Comparison of ENCODE assay signal across 18 cellular contexts in the genomic region with DNA sequence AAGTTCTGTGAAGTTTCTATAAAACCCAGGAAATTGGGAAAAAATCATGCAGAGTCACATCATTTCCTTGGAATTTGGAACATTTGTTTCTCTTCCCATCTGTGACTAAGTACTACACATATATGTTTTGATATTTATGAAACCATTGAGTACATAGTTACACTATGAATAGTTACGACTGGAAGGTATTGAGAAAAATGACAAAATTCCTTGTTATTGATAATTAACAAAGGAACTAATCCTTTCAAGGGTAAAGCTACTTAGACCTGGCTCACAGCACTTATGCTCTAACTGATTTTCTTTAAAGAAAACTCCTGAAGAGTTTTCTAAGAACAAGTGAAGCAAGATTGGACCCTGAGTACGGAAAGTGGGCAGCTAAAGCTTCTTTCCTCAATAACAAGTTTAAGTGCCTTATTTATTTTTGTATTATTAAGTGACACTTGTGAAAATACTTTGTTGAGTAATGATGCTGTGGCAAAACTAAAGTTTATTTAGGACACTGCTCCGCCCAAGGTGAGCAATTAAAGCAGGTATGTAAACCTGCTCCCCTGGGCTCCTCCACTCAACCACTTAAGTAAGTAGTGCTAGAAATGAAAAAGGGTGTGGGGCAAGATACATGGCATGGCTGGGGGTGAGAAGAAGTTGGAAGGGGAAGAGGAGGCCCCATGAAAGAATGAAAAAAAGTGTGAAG. TPM values are rescaled to one million over a fixed set of nuclear protein-coding genes. Genes with fewer than 3 reads are reported as not detected.
DNase-seq lines count a peak whose midpoint lies in the region; ATAC-seq and TF ChIP-seq lines count a peak whose summit lies in the region.
"Had no signal": no experiment of that assay in that cellular context is flagged by ENCODE, and none has a peak within 500 bp of the region (broad histone marks: within the 10 kb centered on the region; RNA-seq: fewer than 3 reads in every experiment).

No MANE protein-coding gene starts in this region.

- H3K4me3 ChIP-seq in PC-3 (ENCODE audit: low read length) (peak overlapping the region; percentile 37), fibroblast of pulmonary artery (replicated peaks; ENCODE audit: low read depth, low read length) (no peak overlapping the region), A673 (ENCODE audit: low read depth, low read length, poor library complexity, severe bottlenecking) (no peak overlapping the region)
- H3K4me3 ChIP-seq: colonic mucosa, GM12878, neural progenitor cell, SJSA1 had no signal

- no peak for TF ChIP-seq CTCF in PC-3 (conservative IDR thresholded peaks at IDR 0.05; ENCODE audit: low read depth, low read length)
- TF ChIP-seq CTCF in fibroblast of pulmonary artery (IDR thresholded peaks at IDR 0.05; ENCODE audit: low read length, missing control alignments) = no peak
- TF ChIP-seq CTCF in type B pancreatic cell (conservative IDR thresholded peaks at IDR 0.05) = no peak
- TF ChIP-seq CTCF in A673 (conservative IDR thresholded peaks at IDR 0.05; ENCODE audit: low read depth, low read length) = no peak

- H3K79me2 ChIP-seq in PC-3 (ENCODE audit: low read length) = no peaks in the 10 kb centered on the region

- DNase-seq in NCI-H146 (lab: John Stamatoyannopoulos, UW) (peak; percentile 56), NCI-H146 treated with DMSO at 0.1 percent for 48 hours (lab: John Stamatoyannopoulos, UW; ENCODE audit: unreplicated experiment) (no peak), PC-3 (peak; percentile 73), fibroblast of pulmonary artery (ENCODE audit: low read depth) (peak; percentile 39), type B pancreatic cell (ENCODE audit: extremely low spot score, unreplicated experiment) (no peak), cortex of kidney (lab: John Stamatoyannopoulos, UW) (no peak), A673 (ENCODE audit: low spot score) (no peak), hypothalamus (lab: John Stamatoyannopoulos, UW) (no peak)
- DNase-seq: 8988T; activated CD8-positive, alpha-beta memory T cell treated with anti-CD3 and anti-CD28 coated beads, Interleukin-2, amount 10 ng/mL, durations not matched to agents 7 days and 5 days; colonic mucosa; H7; left ventricle myocardium superior; NCI-H774 had no signal

- no peaks in the 10 kb centered on the region for H3F3A ChIP-seq in PC-3 (ENCODE audit: low read length, unreplicated experiment)

- H3K9me3 ChIP-seq in PC-3 (ENCODE audit: low read length) (no peaks in the 10 kb centered on the region), A673 (ENCODE audit: low read depth, low read length, poor library complexity, severe bottlenecking) (no peaks in the 10 kb centered on the region)
- H3K9me3 ChIP-seq: colonic mucosa, SJSA1 had no signal

- H4K20me1 ChIP-seq in PC-3 (ENCODE audit: low read length) = no peaks in the 10 kb centered on the region

- peak overlapping the region; percentile 78 for H3K4me2 ChIP-seq in PC-3 (ENCODE audit: low read length)
- H3K4me2 ChIP-seq: neural progenitor cell had no signal

- H3K27ac ChIP-seq in PC-3 (ENCODE audit: low read length) (peak overlapping the region; percentile 81), A673 (ENCODE audit: low read depth, low read length, poor library complexity, severe bottlenecking) (no peak overlapping the region)
- H3K27ac ChIP-seq: colonic mucosa, neural progenitor cell, SJSA1 had no signal

- no peaks in the 10 kb centered on the region for H3K9me3 Mint-ChIP-seq in type B pancreatic cell
- H3K9me3 Mint-ChIP-seq: activated naive CD4-positive, alpha-beta T cell treated with anti-CD3 and anti-CD28 coated beads, Interleukin-2, amount 50 U/mL, for 24 hours; neural progenitor cell had no signal

- no peaks in the 10 kb centered on the region for H3K36me3 Mint-ChIP-seq in type B pancreatic cell
- H3K36me3 Mint-ChIP-seq: neural progenitor cell had no signal

- peak overlapping the region; percentile 17 for H3K4me3 Mint-ChIP-seq in type B pancreatic cell
- H3K4me3 Mint-ChIP-seq: activated CD8-positive, alpha-beta memory T cell treated with anti-CD3 and anti-CD28 coated beads, Interleukin-2, amount 10 ng/mL, durations not matched to agents 7 days and 5 days; activated naive CD4-positive, alpha-beta T cell treated with anti-CD3 and anti-CD28 coated beads, Interleukin-2, amount 50 U/mL, for 24 hours; neural progenitor cell had no signal

- no TSS peak for BruUV-seq in PC-3 (replicated peaks; lab: Mats Ljungman, UMichigan)
- BruUV-seq in A673 (replicated peaks; lab: Mats Ljungman, UMichigan) = no TSS peak

- H3K4me1 ChIP-seq in PC-3 (ENCODE audit: insufficient read depth, low read length) = peaks cover 37% of the 10 kb centered on the region
- H3K4me1 ChIP-seq in A673 (ENCODE audit: insufficient read depth, low read length, poor library complexity, severe bottlenecking) = no peaks in the 10 kb centered on the region
- H3K4me1 ChIP-seq: colonic mucosa, neural progenitor cell had no signal

- intact Hi-C loops in PC-3 (cut with micrococcal nuclease) = loop anchor here (1.0 to 5.0 kb wide), 5 partner anchors 12 to 274 kb away; partner anchors contain the start of gene GLCCI1
- intact Hi-C loops in A673 (cut with micrococcal nuclease; ENCODE audit: unreplicated experiment) = no loop called here

- ATAC-seq in PC-3 = peak; percentile 76
- ATAC-seq: activated CD8-positive, alpha-beta memory T cell treated with anti-CD3 and anti-CD28 coated beads, Interleukin-2, amount 10 ng/mL, durations not matched to agents 7 days and 5 days; GM12878; left ventricle myocardium superior had no signal

- H3K9me2 ChIP-seq in PC-3 (replicated peaks; ENCODE audit: low read length) = no peaks in the 10 kb centered on the region

- peak overlapping the region; percentile 52 for H3K27ac Mint-ChIP-seq in type B pancreatic cell
- H3K27ac Mint-ChIP-seq: activated CD8-positive, alpha-beta memory T cell treated with anti-CD3 and anti-CD28 coated beads, Interleukin-2, amount 10 ng/mL, durations not matched to agents 7 days and 5 days; activated naive CD4-positive, alpha-beta T cell treated with anti-CD3 and anti-CD28 coated beads, Interleukin-2, amount 50 U/mL, for 24 hours; neural progenitor cell had no signal

- CTCF ChIA-PET in PC-3 (lab: Charles Lee) = no interaction called here
- CTCF ChIA-PET in A673 (lab: Charles Lee) = no interaction called here

- POLR2A ChIA-PET in PC-3 (lab: Charles Lee; ENCODE audit: unreplicated experiment) (interaction anchor here (0.6 to 0.7 kb wide), 2 partner anchors 54 to 518 kb away, joined by 3 to 8 read pairs; no protein-coding TSS in a partner anchor), A673 (lab: Charles Lee; ENCODE audit: low non-redundant PET) (no interaction called here)

- H3K27me3 Mint-ChIP-seq in type B pancreatic cell = no peaks in the 10 kb centered on the region
- H3K27me3 Mint-ChIP-seq: activated CD8-positive, alpha-beta memory T cell treated with anti-CD3 and anti-CD28 coated beads, Interleukin-2, amount 10 ng/mL, durations not matched to agents 7 days and 5 days; activated naive CD4-positive, alpha-beta T cell treated with anti-CD3 and anti-CD28 coated beads, Interleukin-2, amount 50 U/mL, for 24 hours had no signal

- peaks cover 13% of the 10 kb centered on the region for H3K4me1 Mint-ChIP-seq in type B pancreatic cell (ENCODE audit: unreplicated experiment)
- H3K4me1 Mint-ChIP-seq: activated naive CD4-positive, alpha-beta T cell treated with anti-CD3 and anti-CD28 coated beads, Interleukin-2, amount 50 U/mL, for 24 hours; neural progenitor cell had no signal

- peak overlapping the region; percentile 24 for H2AFZ ChIP-seq in PC-3 (ENCODE audit: low read length)
- H2AFZ ChIP-seq: neural progenitor cell had no signal

- H3K27me3 ChIP-seq in PC-3 (ENCODE audit: low read length) (no peaks in the 10 kb centered on the region), A673 (replicated peaks; ENCODE audit: insufficient read depth, low read depth, low read length, poor library complexity) (no peaks in the 10 kb centered on the region)
- H3K27me3 ChIP-seq: colonic mucosa, neural progenitor cell, SJSA1 had no signal

- peak overlapping the region; percentile 33 for H3K9ac ChIP-seq in PC-3 (ENCODE audit: low read length)
- H3K9ac ChIP-seq: neural progenitor cell had no signal

- H3K36me3 ChIP-seq in PC-3 (ENCODE audit: low read depth, low read length) (no peaks in the 10 kb centered on the region), A673 (ENCODE audit: insufficient read depth, low read length, poor library complexity, severe bottlenecking) (no peaks in the 10 kb centered on the region)
- H3K36me3 ChIP-seq: colonic mucosa, neural progenitor cell, SJSA1 had no signal

RNA-seq across cellular contexts. Expression of gene GLCCI1, which starts 11.9 kb away (rescaled TPM):
- total RNA-seq in PC-3 (2014; rRNA removed) (7.8 and 8.5 TPM in 2 replicates), type B pancreatic cell (ENCODE audit: low replicate concordance) (11.9 and 25.0 TPM in 2 replicates), A673 (2021) (6.9 and 9.9 TPM in 2 replicates)

Comparison
In these comparisons a context has a peak if more than half of its experiments do, and no peak if none do; other contexts are left out.
1. DNase-seq: peak in NCI-H146 (single experiment), PC-3 (single experiment) and fibroblast of pulmonary artery (single experiment); none in NCI-H146 treated with DMSO at 0.1 percent for 48 hours (single experiment), type B pancreatic cell (single experiment), cortex of kidney (single experiment), A673 (single experiment) and hypothalamus (0 of 51).